ENCODE assay signal across 1 cellular context in genomic region chr2:217431577-217432269, GRCh38.
TF ChIP-seq lines count a peak whose summit lies in the region.

No MANE protein-coding gene starts in this region.

TF ChIP-seq in GM23338, 12 proteins besides CTCF, POLR2A, EP300 and RAD21 (continued from another document):
- TF ChIP-seq ZNF462 (CRISPR knock-in tag; IDR thresholded peaks at IDR 0.05) = no peak
